Comparison of ENCODE assay signal across 20 cellular contexts in the genomic region with DNA sequence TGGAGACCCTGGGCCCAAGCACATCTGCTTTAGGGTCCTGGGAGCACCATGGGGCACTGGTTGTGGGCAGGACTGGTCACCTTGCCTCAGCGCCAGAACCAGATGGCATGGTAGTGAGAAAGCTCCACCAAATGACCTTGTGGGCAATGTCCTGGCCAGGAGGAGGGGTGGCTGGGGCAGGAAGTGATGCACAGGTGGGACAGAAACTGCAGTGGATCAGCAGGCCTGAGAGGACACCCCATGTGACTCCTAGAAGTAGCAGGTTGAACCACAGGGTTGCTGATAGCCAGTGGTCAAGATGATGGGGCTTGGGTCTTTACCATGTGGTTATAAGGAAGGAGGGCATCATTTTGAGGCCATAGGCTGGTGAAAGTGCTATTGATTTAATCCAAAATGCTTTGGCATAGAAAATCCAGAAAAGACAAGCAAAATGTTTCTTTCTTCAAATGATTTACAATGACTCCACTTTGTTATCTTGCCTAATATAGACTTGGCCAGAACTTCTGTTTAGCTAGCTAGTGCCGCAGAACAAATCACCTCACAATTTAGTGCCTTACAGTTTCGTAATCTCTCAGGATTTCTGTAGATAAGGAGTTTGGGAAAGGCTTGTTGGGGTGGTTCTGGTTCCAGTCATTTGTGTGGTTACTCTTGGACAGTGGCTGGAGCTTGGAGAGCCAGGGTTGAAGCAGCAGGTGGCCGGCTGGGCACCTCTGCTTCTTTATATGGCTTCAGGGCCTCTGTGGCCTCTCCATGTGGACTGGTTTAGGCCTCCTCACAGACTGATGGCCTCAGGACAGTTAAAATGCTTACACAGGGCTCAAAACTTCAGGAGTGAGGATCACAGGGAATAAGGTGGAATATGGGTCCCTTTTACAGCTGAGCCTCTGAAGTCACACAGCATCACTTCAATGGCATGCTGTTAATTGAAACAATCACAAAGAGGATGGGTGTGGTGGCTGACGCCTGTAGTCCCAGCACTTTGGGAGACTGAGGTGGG. TPM values are rescaled to one million over a fixed set of nuclear protein-coding genes. Genes with fewer than 3 reads are reported as not detected.
A peak's percentile ranks its signal among the peaks of the same experiment; 100 is the strongest.
DNase-seq lines count a peak whose midpoint lies in the region; ATAC-seq and TF ChIP-seq lines count a peak whose summit lies in the region.
"Had no signal": no experiment of that assay in that cellular context is flagged by ENCODE, and none has a peak within 500 bp of the region (broad histone marks: within the 10 kb centered on the region; RNA-seq: fewer than 3 reads in every experiment).

No MANE protein-coding gene starts in this region.

- H3K4me3 ChIP-seq in Caco-2 (ENCODE audit: low read depth, low read length) (no peak overlapping the region), epithelial cell of esophagus (ENCODE audit: low read length) (no peak overlapping the region), dorsolateral prefrontal cortex (no peak overlapping the region)
- H3K4me3 ChIP-seq: heart left ventricle, right atrium auricular region had no signal

- no peaks in the 10 kb centered on the region for H3K9me3 Mint-ChIP-seq in Caco-2 (ENCODE audit: unreplicated experiment)
- no peaks in the 10 kb centered on the region for H3K9me3 Mint-ChIP-seq in activated naive CD8-positive, alpha-beta T cell treated with anti-CD3 and anti-CD28 coated beads for 36 hours

- H3K4me1 Mint-ChIP-seq in Caco-2 (ENCODE audit: low read depth, unreplicated experiment), result peaks cover 14% of the 10 kb centered on the region
- H3K4me1 Mint-ChIP-seq in activated naive CD8-positive, alpha-beta T cell treated with anti-CD3 and anti-CD28 coated beads for 36 hours, result peaks cover 5% of the 10 kb centered on the region

- H3K27me3 Mint-ChIP-seq in Caco-2 (ENCODE audit: insufficient read depth, unreplicated experiment), result no peaks in the 10 kb centered on the region
- H3K27me3 Mint-ChIP-seq in activated naive CD8-positive, alpha-beta T cell treated with anti-CD3 and anti-CD28 coated beads for 36 hours, result peaks cover 37% of the 10 kb centered on the region

- peak overlapping the region; percentile 44 for H3K4me3 Mint-ChIP-seq in Caco-2 (ENCODE audit: unreplicated experiment)
- no peak overlapping the region for H3K4me3 Mint-ChIP-seq in activated naive CD8-positive, alpha-beta T cell treated with anti-CD3 and anti-CD28 coated beads for 36 hours

- DNase-seq in Caco-2 (no peak), RPMI7951 (ENCODE audit: low read depth) (peak; percentile 54), epithelial cell of esophagus (ENCODE audit: low read depth) (peak; percentile 34), myocyte (ENCODE audit: low read depth) (peak; percentile 61), dorsolateral prefrontal cortex (no peak)
- DNase-seq in activated naive CD8-positive, alpha-beta T cell treated with anti-CD3 and anti-CD28 coated beads for 36 hours, result no peak
- DNase-seq in activated CD4-positive, CD25-positive, alpha-beta regulatory T cell (lab: John Stamatoyannopoulos, UW), result no peak
- DNase-seq: activated CD4-positive, alpha-beta T cell treated with anti-CD3 and anti-CD28 coated beads, Interleukin-2, amount 50 U/mL, for 48 hours; activated T-cell treated with anti-CD3 and anti-CD28 coated beads for 4 hours; effector CD8-positive, alpha-beta T cell; heart left ventricle; left ventricle myocardium superior; NCI-H1694 treated with DMSO at 0.1 percent for 48 hours; SIG-M5; T-helper 2 cell had no signal

- H3K4me1 ChIP-seq in Caco-2, result peaks cover 25% of the 10 kb centered on the region
- H3K4me1 ChIP-seq: heart left ventricle, right atrium auricular region had no signal

- POLR2A ChIA-PET in Caco-2 (lab: Charles Lee), result interaction anchor here (0.5 kb wide), 1 partner anchor 79 kb away, joined by 3 read pairs; no protein-coding TSS in a partner anchor

- H3K27ac ChIP-seq in dorsolateral prefrontal cortex, result no peak overlapping the region
- H3K27ac ChIP-seq: C4-2B, heart left ventricle, right atrium auricular region, VCaP had no signal

- BruUV-seq in Caco-2 (replicated peaks; lab: Mats Ljungman, UMichigan), result no TSS peak

- intact Hi-C loops in Caco-2 (cut with micrococcal nuclease; ENCODE audit: unreplicated experiment) (no loop called here), dorsolateral prefrontal cortex (cut with DNase I) (no loop called here)

- CTCF ChIA-PET in Caco-2 (lab: Charles Lee), result no interaction called here

- peak overlapping the region; percentile 92 for H3K27ac Mint-ChIP-seq in Caco-2 (ENCODE audit: unreplicated experiment)
- no peak overlapping the region for H3K27ac Mint-ChIP-seq in activated naive CD8-positive, alpha-beta T cell treated with anti-CD3 and anti-CD28 coated beads for 36 hours

- H3K9me3 ChIP-seq in Caco-2, result no peaks in the 10 kb centered on the region
- H3K9me3 ChIP-seq: heart left ventricle, right atrium auricular region had no signal

- H3K36me3 ChIP-seq in Caco-2 (ENCODE audit: control insufficient read depth, insufficient read depth, low read length), result no peaks in the 10 kb centered on the region
- H3K36me3 ChIP-seq: heart left ventricle, right atrium auricular region had no signal

- no peak for ATAC-seq in HG03432 (IDR thresholded peaks at IDR 0.05; ENCODE audit: unreplicated experiment)
- ATAC-seq: heart left ventricle, left ventricle myocardium superior had no signal

- no peaks in the 10 kb centered on the region for H3K27me3 ChIP-seq in Caco-2 (replicated peaks; ENCODE audit: control insufficient read depth, insufficient read depth, low read length)
- peaks cover 0 to 14% (median 0%) of the 10 kb centered on the region in 45 donors for H3K27me3 ChIP-seq in dorsolateral prefrontal cortex
- H3K27me3 ChIP-seq: right atrium auricular region had no signal

- TF ChIP-seq CTCF in Caco-2 (IDR thresholded peaks at IDR 0.05; ENCODE audit: insufficient read depth in 1 of 2, low read depth in 1 of 2, low read length in 1 of 2, severe bottlenecking in 1 of 2, unreplicated experiment in 1 of 2) (no peak), epithelial cell of esophagus (IDR thresholded peaks at IDR 0.05; ENCODE audit: insufficient read depth, low read depth, low read length, missing control alignments) (no peak), dorsolateral prefrontal cortex (IDR thresholded peaks at IDR 0.05 in 54 of 56, conservative IDR thresholded peaks at IDR 0.05 in 2 of 56; ENCODE audit: low read depth in 1 of 56, partially characterized antibody in 56 of 56) (no peak)

- H3K36me3 Mint-ChIP-seq in Caco-2 (ENCODE audit: insufficient read depth, unreplicated experiment), result no peaks in the 10 kb centered on the region
- H3K36me3 Mint-ChIP-seq in activated naive CD8-positive, alpha-beta T cell treated with anti-CD3 and anti-CD28 coated beads for 36 hours, result no peaks in the 10 kb centered on the region

RNA-seq across cellular contexts. Expression of a gene that starts 27.5 kb away (rescaled TPM):
- total RNA-seq in Caco-2 (2022) (0.70 and 0.82 TPM in 2 replicates), myocyte (131 and 157 TPM in 2 replicates), dorsolateral prefrontal cortex (10 to 100 TPM in 111 of 120 experiments, 1 to 10 TPM in 9; 4.1 to 30.7 (median 14.7) TPM)
- total RNA-seq in RPMI7951 (2014; rRNA removed; shearing (Covaris generic)), result 152 and 160 TPM in 2 replicates
- 28.7 TPM for polyA plus RNA-seq in myocyte (2012)
- under 1 TPM; 0.12 to 0.20 TPM for total RNA-seq in activated naive CD8-positive, alpha-beta T cell treated with anti-CD3 and anti-CD28 coated beads for 36 hours
- total RNA-seq: G401, right atrium auricular region had no signal

RNA-seq across cellular contexts. Expression of a gene that starts 52.4 kb away (rescaled TPM):
- 22.5 and 25.0 TPM in 2 replicates for total RNA-seq in Caco-2 (2022)
- 75.6 and 78.0 TPM in 2 replicates for total RNA-seq in RPMI7951 (2014; rRNA removed; shearing (Covaris generic))
- 2.5 and 2.7 TPM in 2 replicates for total RNA-seq in myocyte
- 0.34 TPM for polyA plus RNA-seq in myocyte (2012)
- total RNA-seq in dorsolateral prefrontal cortex, result 1 to 10 TPM in 90 of 120 experiments, under 1 TPM in 30; 0.37 to 4.8 (median 1.4) TPM
- total RNA-seq in activated naive CD8-positive, alpha-beta T cell treated with anti-CD3 and anti-CD28 coated beads for 36 hours, result 1 to 10 TPM in 1 of 2 experiments, under 1 TPM in 1; 0.82 to 1.1 TPM
- total RNA-seq: G401 had no signal

Comparison
In these comparisons a context has a peak if more than half of its experiments do, and no peak if none do; other contexts are left out.
1. DNase-seq: peak in RPMI7951 (single experiment), epithelial cell of esophagus (single experiment) and myocyte (single experiment); none in Caco-2 (0 of 2), dorsolateral prefrontal cortex (0 of 10), activated naive CD8-positive, alpha-beta T cell treated with anti-CD3 and anti-CD28 coated beads for 36 hours (single experiment) and activated CD4-positive, CD25-positive, alpha-beta regulatory T cell (0 of 4).